ENCODE assay signal across 27 cellular contexts in genomic region chr12:28065889-28066630, GRCh38.
A peak's percentile ranks its signal among the peaks of the same experiment; 100 is the strongest.
DNase-seq lines count a peak whose midpoint lies in the region; ATAC-seq and TF ChIP-seq lines count a peak whose summit lies in the region.
"Had no signal": no experiment of that assay in that cellular context is flagged by ENCODE, and none has a peak within 500 bp of the region (broad histone marks: within the 10 kb centered on the region; RNA-seq: fewer than 3 reads in every experiment).

No MANE protein-coding gene starts in this region.

- H3K9me3 ChIP-seq in ascending aorta: peaks cover 0 to 8% of the 10 kb centered on the region in 2 donors
- H3K9me3 ChIP-seq: BLaER1 treated with 17β-estradiol and CSF1 and Interleukin-3, amounts not matched to agents 10 nM and 100 nM; suprapubic skin had no signal

- intact Hi-C loops in ascending aorta (cut with DNase I): loop anchor here (2.0 to 5.0 kb wide), 2 partner anchors 106 to 125 kb away; partner anchors contain the start of gene CCDC91

- CTCF ChIA-PET in activated CD8-positive, alpha-beta T cell treated with anti-CD3 and anti-CD28 coated beads, Interleukin-2, amount 10 ng/mL, durations not matched to agents 7 days and 5 days (lab: Charles Lee): no interaction called here

- peaks cover 24% of the 10 kb centered on the region for H3K9me3 Mint-ChIP-seq in mesothelial cell of epicardium
- H3K9me3 Mint-ChIP-seq in activated CD8-positive, alpha-beta T cell treated with anti-CD3 and anti-CD28 coated beads, Interleukin-2, amount 10 ng/mL, durations not matched to agents 7 days and 5 days (ENCODE audit: insufficient read depth): peaks cover 5% of the 10 kb centered on the region

- peaks cover 0 to 5% of the 10 kb centered on the region in 2 donors for H3K4me1 ChIP-seq in ascending aorta
- H3K4me1 ChIP-seq: BLaER1 treated with 17β-estradiol and CSF1 and Interleukin-3, amounts not matched to agents 10 nM and 100 nM; suprapubic skin had no signal

- H3K4me1 Mint-ChIP-seq in mesothelial cell of epicardium: peaks cover 48% of the 10 kb centered on the region
- no peaks in the 10 kb centered on the region for H3K4me1 Mint-ChIP-seq in activated CD8-positive, alpha-beta T cell treated with anti-CD3 and anti-CD28 coated beads, Interleukin-2, amount 10 ng/mL, durations not matched to agents 7 days and 5 days (ENCODE audit: low read depth)
- H3K4me1 Mint-ChIP-seq: immature natural killer cell had no signal

- peaks cover 18% of the 10 kb centered on the region for H3K36me3 Mint-ChIP-seq in mesothelial cell of epicardium
- H3K36me3 Mint-ChIP-seq in activated CD8-positive, alpha-beta T cell treated with anti-CD3 and anti-CD28 coated beads, Interleukin-2, amount 10 ng/mL, durations not matched to agents 7 days and 5 days (ENCODE audit: low read depth): no peaks in the 10 kb centered on the region

- no peak for TF ChIP-seq CTCF in ascending aorta (IDR thresholded peaks at IDR 0.05)
- no peak for TF ChIP-seq CTCF in mesothelial cell of epicardium (IDR thresholded peaks at IDR 0.05; ENCODE audit: unreplicated experiment)

- POLR2A ChIA-PET in activated CD8-positive, alpha-beta T cell treated with anti-CD3 and anti-CD28 coated beads, Interleukin-2, amount 10 ng/mL, durations not matched to agents 7 days and 5 days (lab: Charles Lee): no interaction called here

- peak overlapping the region; percentile 49 to 74 for H3K27ac ChIP-seq in ascending aorta
- H3K27ac ChIP-seq: 22Rv1; BLaER1 treated with 17β-estradiol and CSF1 and Interleukin-3, amounts not matched to agents 10 nM and 100 nM; suprapubic skin had no signal

- H3K27me3 Mint-ChIP-seq in mesothelial cell of epicardium (ENCODE audit: low read depth): no peaks in the 10 kb centered on the region
- no peaks in the 10 kb centered on the region for H3K27me3 Mint-ChIP-seq in activated CD8-positive, alpha-beta T cell treated with anti-CD3 and anti-CD28 coated beads, Interleukin-2, amount 10 ng/mL, durations not matched to agents 7 days and 5 days (ENCODE audit: low read depth)

- no peaks in the 10 kb centered on the region for H3K36me3 ChIP-seq in ascending aorta
- H3K36me3 ChIP-seq: BLaER1 treated with 17β-estradiol and CSF1 and Interleukin-3, amounts not matched to agents 10 nM and 100 nM; suprapubic skin had no signal

- H3K4me3 ChIP-seq in ascending aorta: peak overlapping the region in 1 of 2 donors; percentile 12
- H3K4me3 ChIP-seq: BLaER1 treated with 17β-estradiol and CSF1 and Interleukin-3, amounts not matched to agents 10 nM and 100 nM; suprapubic skin had no signal

- peak overlapping the region; percentile 27 for H3K27ac Mint-ChIP-seq in mesothelial cell of epicardium
- no peak overlapping the region for H3K27ac Mint-ChIP-seq in activated CD8-positive, alpha-beta T cell treated with anti-CD3 and anti-CD28 coated beads, Interleukin-2, amount 10 ng/mL, durations not matched to agents 7 days and 5 days
- H3K27ac Mint-ChIP-seq: immature natural killer cell had no signal

- no peak overlapping the region for H3K4me3 Mint-ChIP-seq in mesothelial cell of epicardium
- H3K4me3 Mint-ChIP-seq in activated CD8-positive, alpha-beta T cell treated with anti-CD3 and anti-CD28 coated beads, Interleukin-2, amount 10 ng/mL, durations not matched to agents 7 days and 5 days: no peak overlapping the region
- H3K4me3 Mint-ChIP-seq: immature natural killer cell had no signal

- peak; percentile 40 for ATAC-seq in HG02852 (IDR thresholded peaks at IDR 0.05; ENCODE audit: unreplicated experiment)
- ATAC-seq in activated CD8-positive, alpha-beta T cell treated with anti-CD3 and anti-CD28 coated beads, Interleukin-2, amount 10 ng/mL, durations not matched to agents 7 days and 5 days: no peak
- ATAC-seq: HepG2, left colon had no signal

- H3K27me3 ChIP-seq in ascending aorta: no peaks in the 10 kb centered on the region
- H3K27me3 ChIP-seq: BLaER1 treated with 17β-estradiol and CSF1 and Interleukin-3, amounts not matched to agents 10 nM and 100 nM; suprapubic skin had no signal

- DNase-seq in DMS79 (lab: John Stamatoyannopoulos, UW) (peak; percentile 0), DMS79 treated with DMSO at 0.1 percent for 48 hours (lab: John Stamatoyannopoulos, UW) (no peak), ascending aorta (ENCODE audit: low spot score in 2 of 2) (no peak), mesothelial cell of epicardium (ENCODE audit: low spot score in 2 of 2, unreplicated experiment in 2 of 2) (no peak), HCEC 1CT (no peak), LoVo (ENCODE audit: low spot score) (no peak)
- no peak for DNase-seq in activated CD8-positive, alpha-beta T cell treated with anti-CD3 and anti-CD28 coated beads, Interleukin-2, amount 10 ng/mL, durations not matched to agents 7 days and 5 days
- DNase-seq: activated CD4-positive, alpha-beta T cell treated with anti-CD3 and anti-CD28 coated beads for 48 hours; activated naive CD4-positive, alpha-beta T cell treated with anti-CD3 and anti-CD28 coated beads, Interleukin-2, amount 50 U/mL, for 16 hours; activated T-cell treated with anti-CD3 and anti-CD28 coated beads, Interleukin-2, amount 50 U/mL, for 1 hour; GF-D8; immature natural killer cell; Karpas-422; left colon; MV-4-11; NCI-H1436; NCI-H2081; NCI-H226; NCI-H69; SIG-M5; stimulated activated CD4-positive, alpha-beta T cell treated with anti-CD3 and anti-CD28 coated beads, Interleukin-4, amount 100 ng/mL, for 24 hours; T-helper 9 cell had no signal
